Comparison of ENCODE assay signal across 22 cellular contexts in the genomic region with DNA sequence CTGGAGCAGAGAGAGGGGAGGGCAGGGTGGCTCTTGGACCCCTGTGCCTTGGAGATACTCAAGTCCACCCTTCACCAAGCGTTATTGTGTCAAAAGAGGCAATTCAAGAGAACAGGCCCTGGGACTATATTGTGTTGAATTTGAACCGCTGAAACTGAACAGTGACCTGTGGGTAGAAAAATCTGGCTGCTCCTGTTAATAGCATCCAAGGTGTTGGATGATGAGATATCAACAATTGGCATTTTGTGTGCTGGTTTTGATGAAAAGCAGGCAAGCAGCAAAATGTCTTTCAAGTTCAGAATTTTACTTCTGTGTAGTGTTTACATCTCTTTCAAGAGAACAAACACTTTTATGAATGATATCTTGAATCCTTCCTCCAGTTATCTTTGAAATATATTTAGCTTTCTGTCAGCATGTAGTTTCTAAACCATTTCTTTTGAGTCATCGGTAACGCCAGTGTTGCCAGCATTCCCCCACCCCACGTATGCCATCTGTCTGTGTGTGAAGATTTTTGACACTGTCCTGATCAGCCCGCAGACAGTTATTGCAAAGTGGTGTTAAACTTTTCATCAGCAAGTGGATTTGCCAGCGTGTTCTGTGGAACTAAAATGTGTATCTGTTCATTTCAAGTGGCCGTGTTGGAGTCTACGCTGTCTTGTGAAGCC.
"Had no signal": no experiment of that assay in that cellular context is flagged by ENCODE, and none has a peak within 500 bp of the region (broad histone marks: within the 10 kb centered on the region; RNA-seq: fewer than 3 reads in every experiment).

No MANE protein-coding gene starts in this region.

- H3K4me3 Mint-ChIP-seq: activated CD4-positive, alpha-beta T cell treated with anti-CD3 and anti-CD28 coated beads for 36 hours; activated naive CD8-positive, alpha-beta T cell treated with anti-CD3 and anti-CD28 coated beads, Interleukin-2, amount 10 ng/mL, durations not matched to agents 7 days and 5 days; activated T-helper 17 cell treated with anti-CD3 and anti-CD28 coated beads, Interleukin-2, amount 50 U/mL, for 72 hours; brain; effector memory CD8-positive, alpha-beta T cell; naive thymus-derived CD8-positive, alpha-beta T cell; stimulated activated memory B cell treated with anti-CD40 and anti-IgM and Interleukin-4, amounts not matched to agents 10 μg/mL and 1 μg/mL and 100 μg/mL, for 72 hours had no signal

- ATAC-seq: activated CD4-positive, alpha-beta T cell treated with anti-CD3 and anti-CD28 coated beads for 36 hours; activated T-helper 17 cell treated with anti-CD3 and anti-CD28 coated beads, Interleukin-2, amount 50 U/mL, for 72 hours; effector memory CD8-positive, alpha-beta T cell; left lobe of liver; mucosa of descending colon; naive thymus-derived CD8-positive, alpha-beta T cell; psoas muscle; right lobe of liver; stimulated activated memory B cell treated with anti-CD40 and anti-IgM and Interleukin-4, amounts not matched to agents 10 μg/mL and 1 μg/mL and 100 μg/mL, for 72 hours had no signal

- H3K9me3 Mint-ChIP-seq: activated naive CD8-positive, alpha-beta T cell treated with anti-CD3 and anti-CD28 coated beads, Interleukin-2, amount 10 ng/mL, durations not matched to agents 7 days and 5 days; activated T-helper 17 cell treated with anti-CD3 and anti-CD28 coated beads, Interleukin-2, amount 50 U/mL, for 72 hours; brain; effector memory CD8-positive, alpha-beta T cell; naive thymus-derived CD8-positive, alpha-beta T cell; stimulated activated memory B cell treated with anti-CD40 and anti-IgM and Interleukin-4, amounts not matched to agents 10 μg/mL and 1 μg/mL and 100 μg/mL, for 72 hours had no signal

- H3K9me3 ChIP-seq: esophagus squamous epithelium, mucosa of descending colon, ovary, psoas muscle, right lobe of liver, thyroid gland had no signal

- H3K27me3 ChIP-seq: esophagus squamous epithelium, ovary, right lobe of liver, thyroid gland had no signal

- H3K4me1 Mint-ChIP-seq: activated CD4-positive, alpha-beta T cell treated with anti-CD3 and anti-CD28 coated beads for 36 hours; activated T-helper 17 cell treated with anti-CD3 and anti-CD28 coated beads, Interleukin-2, amount 50 U/mL, for 72 hours; brain; naive thymus-derived CD8-positive, alpha-beta T cell had no signal

- DNase-seq: activated CD4-positive, alpha-beta T cell treated with anti-CD3 and anti-CD28 coated beads for 36 hours; activated CD4-positive, alpha-beta T cell treated with anti-CD3 and anti-CD28 coated beads, Interleukin-2, amount 50 U/mL, for 48 hours; activated naive CD4-positive, alpha-beta T cell; activated naive CD8-positive, alpha-beta T cell treated with anti-CD3 and anti-CD28 coated beads, Interleukin-2, amount 10 ng/mL, durations not matched to agents 7 days and 5 days; cerebellar nuclear complex; effector memory CD8-positive, alpha-beta T cell; esophagus squamous epithelium; hypothalamus; mammary epithelial cell; mucosa of descending colon; naive thymus-derived CD8-positive, alpha-beta T cell; ovary; psoas muscle; right lobe of liver; stimulated activated CD4-positive, alpha-beta T cell treated with anti-CD3 and anti-CD28 coated beads, Interleukin-4, amount 100 ng/mL, for 24 hours; thyroid gland had no signal

- H3K27me3 Mint-ChIP-seq: activated CD4-positive, alpha-beta T cell treated with anti-CD3 and anti-CD28 coated beads for 36 hours; activated naive CD8-positive, alpha-beta T cell treated with anti-CD3 and anti-CD28 coated beads, Interleukin-2, amount 10 ng/mL, durations not matched to agents 7 days and 5 days; activated T-helper 17 cell treated with anti-CD3 and anti-CD28 coated beads, Interleukin-2, amount 50 U/mL, for 72 hours; brain; effector memory CD8-positive, alpha-beta T cell; naive thymus-derived CD8-positive, alpha-beta T cell; stimulated activated memory B cell treated with anti-CD40 and anti-IgM and Interleukin-4, amounts not matched to agents 10 μg/mL and 1 μg/mL and 100 μg/mL, for 72 hours had no signal

- H3K27ac Mint-ChIP-seq: activated CD4-positive, alpha-beta T cell treated with anti-CD3 and anti-CD28 coated beads for 36 hours; activated naive CD8-positive, alpha-beta T cell treated with anti-CD3 and anti-CD28 coated beads, Interleukin-2, amount 10 ng/mL, durations not matched to agents 7 days and 5 days; activated T-helper 17 cell treated with anti-CD3 and anti-CD28 coated beads, Interleukin-2, amount 50 U/mL, for 72 hours; stimulated activated memory B cell treated with anti-CD40 and anti-IgM and Interleukin-4, amounts not matched to agents 10 μg/mL and 1 μg/mL and 100 μg/mL, for 72 hours had no signal

- H3K27ac ChIP-seq: esophagus squamous epithelium, ovary, psoas muscle, right lobe of liver, SK-N-MC, thyroid gland had no signal

- H3K4me3 ChIP-seq: esophagus squamous epithelium, mucosa of descending colon, ovary, psoas muscle, right lobe of liver, SK-N-MC, smooth muscle cell, thyroid gland had no signal

- H3K36me3 ChIP-seq: ovary had no signal

- H3K4me1 ChIP-seq: psoas muscle, right lobe of liver, thyroid gland had no signal
